8 cellular contexts compared by ENCODE assay signal in genomic region chr6:155314773-155315515, GRCh38. TPM values are rescaled to one million over a fixed set of nuclear protein-coding genes. Genes with fewer than 3 reads are reported as not detected.
DNase-seq lines count a peak whose midpoint lies in the region; ATAC-seq and TF ChIP-seq lines count a peak whose summit lies in the region.

No MANE protein-coding gene starts in this region.

- no peaks in the 10 kb centered on the region for H3K27me3 ChIP-seq in GM23338 (ENCODE audit: insufficient read depth)
- no peaks in the 10 kb centered on the region for H3K27me3 ChIP-seq in KMS-11 (ENCODE audit: insufficient read depth, low read depth)
- no peaks in the 10 kb centered on the region for H3K27me3 ChIP-seq in adrenal gland

- H3K36me3 Mint-ChIP-seq in GM23338 (ENCODE audit: low read depth) = peaks cover 23% of the 10 kb centered on the region; the same call in 2 of the 3 replicates

- 0 to 1% (median 1%) methylated on average over 15 to 20 of the region's 20 CpGs for whole genome bisulfite sequencing in adrenal gland, 4 donors

- H3K27ac ChIP-seq in GM23338 (ENCODE audit: low read depth) = peak overlapping the region; percentile 92
- peak overlapping the region; percentile 79 for H3K27ac ChIP-seq in KMS-11
- peak overlapping the region; percentile 67 to 94 (median 87) for H3K27ac ChIP-seq in adrenal gland

- DNase-seq in GM03348 (ENCODE audit: low spot score) (peak; percentile 43), GM23338 (ENCODE audit: low spot score) (no peak), RPMI7951 (ENCODE audit: low read depth) (peak; percentile 93), adrenal gland (peak; percentile 78 to 95 (median 88)), left ventricle myocardium superior (peak; percentile 64), skeletal muscle cell (ENCODE audit: low read depth) (peak; percentile 84), HuH-7.5 (ENCODE audit: low spot score) (no peak)

- H3K36me3 ChIP-seq in GM23338 (ENCODE audit: insufficient read depth) (peaks cover 8% of the 10 kb centered on the region; the same call in 1 of the 2 replicates), KMS-11 (ENCODE audit: insufficient read depth) (no peaks in the 10 kb centered on the region), adrenal gland (replicated peaks in 1 of 2) (no peaks in the 10 kb centered on the region)

- peak overlapping the region; percentile 88 for H3K27ac Mint-ChIP-seq in GM23338

- H3K4me3 ChIP-seq in GM23338 (peak overlapping the region; percentile 87), KMS-11 (IDR thresholded peaks at IDR 0.05; ENCODE audit: insufficient read depth, low read depth, low read length) (no peak overlapping the region), adrenal gland (peak overlapping the region in 3 of 4 donors; percentile 29 to 83 (median 69)), skeletal muscle cell (ENCODE audit: low read depth, low read length) (peak overlapping the region; percentile 94)

- TF ChIP-seq POLR2A in adrenal gland (IDR thresholded peaks at IDR 0.05) = no peak

- H3F3A ChIP-seq in GM23338 (replicated peaks; ENCODE audit: low read depth) = no peaks in the 10 kb centered on the region

- no peaks in the 10 kb centered on the region for H3K9me3 ChIP-seq in adrenal gland (replicated peaks in 1 of 3)

- H2AFZ ChIP-seq in GM23338 = peak overlapping the region; percentile 38; the same call in 1 of the 2 replicates
- peak overlapping the region; percentile 75 for H2AFZ ChIP-seq in KMS-11 (ENCODE audit: low read depth)

- peak overlapping the region; percentile 99 for H3K4me3 Mint-ChIP-seq in GM23338

- peaks cover 7% of the 10 kb centered on the region; the same call in 2 of the 3 replicates for H3K4me1 Mint-ChIP-seq in GM23338

- no peak for ATAC-seq in GM23338
- peak; percentile 74 for ATAC-seq in left ventricle myocardium superior

- TF ChIP-seq CTCF in GM23338 (conservative IDR thresholded peaks at IDR 0.05; ENCODE audit: low read depth in 2 of 2) = no peak
- TF ChIP-seq CTCF in KMS-11 (conservative IDR thresholded peaks at IDR 0.05; ENCODE audit: low read depth, low read length) = no peak
- TF ChIP-seq CTCF in adrenal gland (IDR thresholded peaks at IDR 0.05) = no peak

- peaks cover 6% of the 10 kb centered on the region; the same call in 1 of the 2 replicates for H3K9me2 ChIP-seq in GM23338 (ENCODE audit: insufficient read depth)

- H3K9me3 Mint-ChIP-seq in GM23338 = no peaks in the 10 kb centered on the region

- no peaks in the 10 kb centered on the region for H4K20me1 ChIP-seq in GM23338 (replicated peaks; ENCODE audit: insufficient read depth)
- H4K20me1 ChIP-seq in KMS-11 (ENCODE audit: insufficient read depth) = no peaks in the 10 kb centered on the region

- H3K27me3 Mint-ChIP-seq in GM23338 (ENCODE audit: insufficient read depth, low read depth, poor library complexity) = peaks cover 3% of the 10 kb centered on the region

- no peaks in the 10 kb centered on the region; the same call in 1 of the 2 replicates for H3K4me1 ChIP-seq in GM23338 (ENCODE audit: insufficient read depth)
- H3K4me1 ChIP-seq in KMS-11 (ENCODE audit: low read depth, poor library complexity, severe bottlenecking) = peaks cover 20% of the 10 kb centered on the region
- H3K4me1 ChIP-seq in adrenal gland (replicated peaks in 1 of 2) = peaks cover 0 to 23% of the 10 kb centered on the region in 2 donors

- peaks cover 25% of the 10 kb centered on the region for H3K79me2 ChIP-seq in GM23338 (replicated peaks; ENCODE audit: insufficient read depth)
- H3K79me2 ChIP-seq in KMS-11 (ENCODE audit: insufficient read depth, low read depth) = no peaks in the 10 kb centered on the region; the same call in 1 of the 2 replicates

- intact Hi-C loops in adrenal gland (cut with DNase I) (loop anchor here in 1 of 2 donors (10.0 kb wide), 1 partner anchor 140 kb away; no protein-coding TSS in a partner anchor), left ventricle myocardium superior (cut with micrococcal nuclease) (loop anchor here (5.0 kb wide), 1 partner anchor 138 kb away; no protein-coding TSS in a partner anchor)

- peak overlapping the region; percentile 78 for H3K4me2 ChIP-seq in GM23338
- peak overlapping the region; percentile 71 for H3K4me2 ChIP-seq in KMS-11

- H3K9ac ChIP-seq in KMS-11 = peak overlapping the region; percentile 50; the same call in 1 of the 2 replicates

TF ChIP-seq in GM23338, 12 proteins besides CTCF, POLR2A, EP300 and RAD21 (continues in another document):
- TF ChIP-seq REST (IDR thresholded peaks at IDR 0.05; ENCODE audit: unreplicated experiment) (no peak), EZH2phosphoT487 (IDR thresholded peaks at IDR 0.05; ENCODE audit: unreplicated experiment) (no peak), NANOG (IDR thresholded peaks at IDR 0.05; ENCODE audit: borderline replicate concordance) (no peak), ZNF331 (CRISPR knock-in tag; IDR thresholded peaks at IDR 0.05; ENCODE audit: low read depth) (no peak)

RNA-seq across cellular contexts. Expression of gene TFB1M, which starts 0.7 kb away (rescaled TPM):
- total RNA-seq in GM23338 (2014; rRNA removed; shearing (Covaris generic)) = 37.5 and 51.1 TPM in 2 replicates
- 66.9 and 69.6 TPM in 2 replicates for polyA plus RNA-seq in GM23338 (2016; fragmentation: Nextera tagmentation; extraction: Ambion mirVana)
- total RNA-seq in RPMI7951 (2014; rRNA removed; shearing (Covaris generic)) = 20.3 and 22.3 TPM in 2 replicates
- total RNA-seq in adrenal gland = 10 to 100 TPM; 17.1 to 55.9 (median 47.1) TPM
- 10 to 100 TPM; 17.4 to 74.8 (median 49.5) TPM for polyA plus RNA-seq in adrenal gland
- 16.8 TPM for total RNA-seq in left ventricle myocardium superior

RNA-seq across cellular contexts. Expression of gene CLDN20, which starts 51.1 kb away (rescaled TPM):
- not detected in 2 replicates for total RNA-seq in GM23338 (2014; rRNA removed; shearing (Covaris generic))
- polyA plus RNA-seq in GM23338 (2016; fragmentation: Nextera tagmentation; extraction: Ambion mirVana) = 0.17 and 0.23 TPM in 2 replicates
- total RNA-seq in RPMI7951 (2014; rRNA removed; shearing (Covaris generic)) = not detected in 2 replicates
- total RNA-seq in adrenal gland = not detected
- not detected for polyA plus RNA-seq in adrenal gland
- not detected for total RNA-seq in left ventricle myocardium superior

Comparison
In these comparisons a context has a peak if more than half of its experiments do, and no peak if none do; other contexts are left out.
1. DNase-seq: peak in GM03348 (single experiment), RPMI7951 (single experiment), adrenal gland (7 of 7), left ventricle myocardium superior (single experiment) and skeletal muscle cell (single experiment); none in GM23338 (single experiment) and HuH-7.5 (single experiment).
2. Peak in every context shown above with its lines, with median percentiles within 50 percentile points of each other: H3K27ac ChIP-seq.